26 cellular contexts compared by ENCODE assay signal in genomic region chr10:53489783-53490182, GRCh38.
"Had no signal": no experiment of that assay in that cellular context is flagged by ENCODE, and none has a peak within 500 bp of the region (broad histone marks: within the 10 kb centered on the region; RNA-seq: fewer than 3 reads in every experiment).

No MANE protein-coding gene starts in this region.

- H3K36me3 ChIP-seq: colonic mucosa, heart left ventricle had no signal

- H3K4me3 ChIP-seq: body of pancreas, colonic mucosa, heart left ventricle had no signal

- H3K4me1 ChIP-seq: body of pancreas, colonic mucosa had no signal

- H3K27ac ChIP-seq: body of pancreas, colonic mucosa, heart left ventricle had no signal

- DNase-seq: activated CD4-positive, alpha-beta memory T cell treated with anti-CD3 and anti-CD28 coated beads, Interleukin-2, amount 10 ng/mL, durations not matched to agents 7 days and 5 days; activated CD4-positive, alpha-beta T cell treated with anti-CD3 and anti-CD28 coated beads for 1 hour; activated CD4-positive, alpha-beta T cell treated with anti-CD3 and anti-CD28 coated beads for 4 hours; activated CD4-positive, alpha-beta T cell treated with anti-CD3 and anti-CD28 coated beads, Interleukin-2, amount 10 ng/mL, durations not matched to agents 7 days and 5 days; activated CD4-positive, alpha-beta T cell treated with anti-CD3 and anti-CD28 coated beads, Interleukin-2, amount 50 U/mL, for 4 hours; activated CD8-positive, alpha-beta memory T cell treated with anti-CD3 and anti-CD28 coated beads, Interleukin-2, amount 50 U/mL, for 48 hours; activated gamma-delta T cell treated with Interleukin-2 at 50 U/mL for 16 hours; activated naive CD4-positive, alpha-beta T cell treated with anti-CD3 and anti-CD28 coated beads, Interleukin-2, amount 50 U/mL, for 16 hours; activated naive CD4-positive, alpha-beta T cell treated with Interleukin-2 at 50 U/mL for 16 hours; activated T-cell treated with anti-CD3 and anti-CD28 coated beads for 4 hours; activated T-cell treated with anti-CD3 and anti-CD28 coated beads, Interleukin-2, amount 50 U/mL, for 24 hours; activated T-cell treated with anti-CD3 and anti-CD28 coated beads, Interleukin-2, amount 50 U/mL, for 72 hours; amygdala; aorta; body of pancreas; caudate nucleus; cerebellar nuclear complex; colonic mucosa; effector CD8-positive, alpha-beta T cell; foreskin fibroblast; glutamatergic neuron; heart left ventricle; T-helper 2 cell had no signal

- H3K4me3 Mint-ChIP-seq: activated CD4-positive, alpha-beta memory T cell treated with anti-CD3 and anti-CD28 coated beads, Interleukin-2, amount 10 ng/mL, durations not matched to agents 7 days and 5 days; activated CD4-positive, alpha-beta T cell treated with anti-CD3 and anti-CD28 coated beads, Interleukin-2, amount 10 ng/mL, durations not matched to agents 7 days and 5 days; activated naive CD8-positive, alpha-beta T cell; activated T-cell treated with anti-CD3 and anti-CD28 coated beads, Interleukin-2, amount 50 U/mL, for 24 hours; activated T-cell treated with anti-CD3 and anti-CD28 coated beads, Interleukin-2, amount 50 U/mL, for 72 hours had no signal

- H3K4me1 Mint-ChIP-seq: activated CD4-positive, alpha-beta memory T cell treated with anti-CD3 and anti-CD28 coated beads, Interleukin-2, amount 10 ng/mL, durations not matched to agents 7 days and 5 days; activated CD4-positive, alpha-beta T cell treated with anti-CD3 and anti-CD28 coated beads, Interleukin-2, amount 10 ng/mL, durations not matched to agents 7 days and 5 days had no signal

- H3K27ac Mint-ChIP-seq: activated CD4-positive, alpha-beta memory T cell treated with anti-CD3 and anti-CD28 coated beads, Interleukin-2, amount 10 ng/mL, durations not matched to agents 7 days and 5 days; activated CD4-positive, alpha-beta T cell treated with anti-CD3 and anti-CD28 coated beads, Interleukin-2, amount 10 ng/mL, durations not matched to agents 7 days and 5 days; activated naive CD8-positive, alpha-beta T cell; activated T-cell treated with anti-CD3 and anti-CD28 coated beads, Interleukin-2, amount 50 U/mL, for 24 hours; activated T-cell treated with anti-CD3 and anti-CD28 coated beads, Interleukin-2, amount 50 U/mL, for 72 hours had no signal

- H3K9me3 ChIP-seq: colonic mucosa had no signal

- FAIRE-seq: frontal cortex had no signal

- H3K27me3 Mint-ChIP-seq: activated CD4-positive, alpha-beta memory T cell treated with anti-CD3 and anti-CD28 coated beads, Interleukin-2, amount 10 ng/mL, durations not matched to agents 7 days and 5 days; activated CD4-positive, alpha-beta T cell treated with anti-CD3 and anti-CD28 coated beads, Interleukin-2, amount 10 ng/mL, durations not matched to agents 7 days and 5 days; activated naive CD8-positive, alpha-beta T cell; activated T-cell treated with anti-CD3 and anti-CD28 coated beads, Interleukin-2, amount 50 U/mL, for 24 hours had no signal

- H3K36me3 Mint-ChIP-seq: activated naive CD8-positive, alpha-beta T cell had no signal

- ATAC-seq: activated T-cell treated with anti-CD3 and anti-CD28 coated beads, Interleukin-2, amount 50 U/mL, for 72 hours; body of pancreas; esophagus mucosa had no signal

- H3K27me3 ChIP-seq: body of pancreas, colonic mucosa, heart left ventricle had no signal
